ENCODE assay signal across 21 cellular contexts in genomic region chr17:70901870-70902269, GRCh38.
"Had no signal": no experiment of that assay in that cellular context is flagged by ENCODE, and none has a peak within 500 bp of the region (broad histone marks: within the 10 kb centered on the region; RNA-seq: fewer than 3 reads in every experiment).

No MANE protein-coding gene starts in this region.

- DNase-seq: activated B cell treated with CpG ODN at 0.5 μM for 24 hours; activated CD4-positive, alpha-beta T cell treated with anti-CD3 and anti-CD28 coated beads for 48 hours; activated CD8-positive, alpha-beta memory T cell treated with anti-CD3 and anti-CD28 coated beads, Interleukin-2, amount 50 U/mL, for 4 hours; activated gamma-delta T cell; activated T-cell treated with anti-CD3 and anti-CD28 coated beads, Interleukin-2, amount 50 U/mL, for 4 hours; erythroblast; gastrocnemius medialis; head of caudate nucleus; lower lobe of right lung; naive thymus-derived CD8-positive, alpha-beta T cell; stimulated activated CD4-positive, alpha-beta T cell treated with anti-CD3 and anti-CD28 coated beads, Interleukin-12 subunit alpha, Interleukin-12 subunit beta, amount 100 ng/mL, for 4 hours; stimulated activated CD4-positive, alpha-beta T cell treated with anti-CD3 and anti-CD28 coated beads, Interleukin-1b, Interleukin-23, amount 100 ng/mL, for 48 hours; stimulated activated CD8-positive, alpha-beta memory T cell treated with anti-CD3 and anti-CD28 coated beads, Interleukin-4, amount 100 ng/mL, for 48 hours; stimulated activated naive CD8-positive, alpha-beta T cell treated with anti-CD3 and anti-CD28 coated beads, Interleukin-15, Interleukin-2, amounts not matched to agents 100 U/mL and 50 U/mL, for 24 hours; substantia nigra; uterus had no signal

- H3K9me3 ChIP-seq: gastrocnemius medialis, lower lobe of right lung, prostate gland, uterus had no signal

- H3K4me1 ChIP-seq: breast epithelium, gastrocnemius medialis, lower lobe of right lung, prostate gland, right atrium auricular region, tibial nerve, uterus had no signal

- H3K27me3 ChIP-seq: breast epithelium, gastrocnemius medialis, right atrium auricular region, tibial nerve, uterus had no signal

- H3K36me3 ChIP-seq: breast epithelium, gastrocnemius medialis, lower lobe of right lung, prostate gland, right atrium auricular region, tibial nerve, uterus had no signal

- H3K4me3 ChIP-seq: breast epithelium, coronary artery, gastrocnemius medialis, lower lobe of right lung, prostate gland, right atrium auricular region, tibial nerve, uterus had no signal
